In genomic region chr19:2221250-2221831, GRCh38 we compare ENCODE assay signal across 13 cellular contexts. TPM values are rescaled to one million over a fixed set of nuclear protein-coding genes. Genes with fewer than 3 reads are reported as not detected.
DNase-seq lines count a peak whose midpoint lies in the region; ATAC-seq, FAIRE-seq and TF ChIP-seq lines count a peak whose summit lies in the region.
"Had no signal": no experiment of that assay in that cellular context is flagged by ENCODE, and none has a peak within 500 bp of the region (broad histone marks: within the 10 kb centered on the region; RNA-seq: fewer than 3 reads in every experiment).

No MANE protein-coding gene starts in this region.

- H3K36me3 ChIP-seq in SK-N-MC (ENCODE audit: insufficient read depth, low read length) = peaks cover 45% of the 10 kb centered on the region; the same call in 1 of the 2 replicates
- H3K36me3 ChIP-seq: ovary had no signal

- H3K9me3 ChIP-seq in A549 (no peaks in the 10 kb centered on the region), SK-N-MC (ENCODE audit: low read depth, low read length) (no peaks in the 10 kb centered on the region)
- H3K9me3 ChIP-seq: ovary, vagina had no signal

- peak; percentile 22 to 54; a peak in 3 of 6 replicates for ATAC-seq in A549
- no peak for ATAC-seq in esophagus mucosa
- ATAC-seq: activated CD4-positive, CD25-positive, alpha-beta regulatory T cell treated with anti-CD3 and anti-CD28 coated beads, Interleukin-2, amount 50 U/mL, for 24 hours had no signal

- H3K4me3 ChIP-seq in A549 (no peak overlapping the region), SK-N-MC (no peak overlapping the region), foreskin fibroblast (ENCODE audit: low read depth in 1 of 2, low read length in 2 of 2) (no peak overlapping the region)
- H3K4me3 ChIP-seq: ovary, vagina had no signal

- POLR2A ChIA-PET in A549 (lab: Yijun Ruan, JAX) = no interaction called here

- WGBS in A549 (ENCODE audit: missing lambda C conversion rate) = 70% methylated on average over 13 of the region's 20 CpGs

- H3K4me2 ChIP-seq in A549 = 0 out of 3 replicates have a peak overlapping the region, but pooled peaks have one; percentile 12

- peak overlapping the region; percentile 8 to 50; a peak in 4 of 6 replicates for H3K27ac ChIP-seq in A549
- H3K27ac ChIP-seq in SK-N-MC = 0 out of 2 replicates have a peak overlapping the region, but pooled peaks have one; percentile 25
- H3K27ac ChIP-seq: ovary, vagina had no signal

- no peak for TF ChIP-seq EP300 in A549 (IDR thresholded peaks at IDR 0.05)

- CTCF ChIA-PET in A549 (lab: Yijun Ruan, JAX) = interaction anchor here (0.6 to 2.7 kb wide), 5 partner anchors 8 to 80 kb away, joined by 3 to 9 read pairs (median 5); no protein-coding TSS in a partner anchor

- TF ChIP-seq CTCF in A549 (IDR thresholded peaks at IDR 0.05) (no peak), foreskin fibroblast (IDR thresholded peaks at IDR 0.05; ENCODE audit: low read depth, low read length) (no peak)

- no peak overlapping the region for H3K9ac ChIP-seq in SK-N-MC (ENCODE audit: insufficient read length)

- DNase-seq in A549 (ENCODE audit: low read depth in 1 of 2, low spot score in 1 of 2) (peak in 1 of 2 experiments; percentile 30), SK-N-MC (ENCODE audit: low read depth, low spot score) (no peak), foreskin fibroblast (peak; percentile 46 to 53), cerebellar nuclear complex (lab: John Stamatoyannopoulos, UW) (no peak), RCC 7860 (ENCODE audit: low spot score) (no peak)
- DNase-seq: DMS153; NCI-H2029 treated with DMSO at 0.1 percent for 48 hours; ovary; stimulated activated CD4-positive, alpha-beta T cell treated with anti-CD3 and anti-CD28 coated beads, Interleukin-1b, Interleukin-23, amount 100 ng/mL, for 48 hours had no signal

- peaks cover 12% of the 10 kb centered on the region; the same call in 2 of the 3 replicates for H3K4me1 ChIP-seq in A549
- H3K4me1 ChIP-seq: vagina had no signal

- no peak for TF ChIP-seq RAD21 in A549 (conservative IDR thresholded peaks at IDR 0.05 in 1 of 2, IDR thresholded peaks at IDR 0.05 in 1 of 2)

- TF ChIP-seq POLR2A in A549 (IDR thresholded peaks at IDR 0.05; ENCODE audit: low read length) = no peak

- FAIRE-seq in A549 (lab: Jason Lieb, UNC) (no peak), RCC 7860 (lab: Jason Lieb, UNC) (no peak)
- FAIRE-seq: bronchial epithelial cell had no signal

TF ChIP-seq in A549, 52 proteins besides CTCF, POLR2A, EP300 and RAD21:
- TF ChIP-seq HOXA7 (CRISPR knock-in tag; IDR thresholded peaks at IDR 0.05) = no peak
- TF ChIP-seq ZC3H11A (IDR thresholded peaks at IDR 0.05) = no peak
- no peak for TF ChIP-seq RCOR1 (IDR thresholded peaks at IDR 0.05; ENCODE audit: low read depth, low read length)
- no peak for TF ChIP-seq CHD2 (IDR thresholded peaks at IDR 0.05; ENCODE audit: low read length, partially characterized antibody)
- no peak for TF ChIP-seq FOXS1 (CRISPR knock-in tag; IDR thresholded peaks at IDR 0.05)
- no peak for TF ChIP-seq NPAS2 (CRISPR knock-in tag; IDR thresholded peaks at IDR 0.05; ENCODE audit: borderline replicate concordance)
- TF ChIP-seq ATOH8 (CRISPR knock-in tag; IDR thresholded peaks at IDR 0.05; ENCODE audit: low read depth) = no peak
- TF ChIP-seq HES2 (IDR thresholded peaks at IDR 0.05) = no peak
- TF ChIP-seq RNF2 (IDR thresholded peaks at IDR 0.05; ENCODE audit: borderline replicate concordance, low read depth) = no peak
- TF ChIP-seq HMGXB4 (CRISPR knock-in tag; IDR thresholded peaks at IDR 0.05; ENCODE audit: borderline replicate concordance) = no peak

RNA-seq across cellular contexts. Expression of gene PLEKHJ1, which starts 14.8 kb away (rescaled TPM):
- polyA plus RNA-seq in A549 (2011; rRNA removed) (18.3 and 19.9 TPM in 2 replicates), A549 (2017; fragmentation: RNase III; extraction: RNeasy Plus Mini Kit Qiagen cat#74134 plus additional on column Dnase treatment) (32.2 to 34.8 TPM (median 33.9 TPM) in 3 replicates)
- polyA plus RNA-seq in A549 (2012; cell fraction: cytosol; rRNA removed) = 65.1 and 74.2 TPM in 2 replicates
- 85.3 and 87.9 TPM in 2 replicates for polyA plus RNA-seq in A549 (2012; cell fraction: nucleus; rRNA removed)
- 12.6 and 14.9 TPM in 2 replicates for polyA minus RNA-seq in A549 (2011; rRNA and poly(A)+ RNA removed)
- 48.9 TPM for total RNA-seq in esophagus mucosa

RNA-seq across cellular contexts. Expression of gene SF3A2, which starts 15.3 kb away (rescaled TPM):
- 11.9 and 13.5 TPM in 2 replicates for polyA plus RNA-seq in A549 (2011; rRNA removed)
- polyA plus RNA-seq in A549 (2012; cell fraction: cytosol; rRNA removed) = 36.3 and 39.7 TPM in 2 replicates
- polyA plus RNA-seq in A549 (2012; cell fraction: nucleus; rRNA removed) = 125 and 200 TPM in 2 replicates
- polyA plus RNA-seq in A549 (2017; fragmentation: RNase III; extraction: RNeasy Plus Mini Kit Qiagen cat#74134 plus additional on column Dnase treatment) = 62.7 to 73.4 TPM (median 68.2 TPM) in 3 replicates
- 9.3 and 20.9 TPM in 2 replicates for polyA minus RNA-seq in A549 (2011; rRNA and poly(A)+ RNA removed)
- 45.4 TPM for total RNA-seq in esophagus mucosa

RNA-seq across cellular contexts. Expression of gene AMH, which starts 27.8 kb away (rescaled TPM):
- polyA plus RNA-seq in A549 (2011; rRNA removed) = 2.8 and 3.0 TPM in 2 replicates
- polyA plus RNA-seq in A549 (2012; cell fraction: cytosol; rRNA removed) = 13.4 and 19.5 TPM in 2 replicates
- polyA plus RNA-seq in A549 (2012; cell fraction: nucleus; rRNA removed) = 242 and 443 TPM in 2 replicates
- 12.0 to 13.2 TPM (median 12.7 TPM) in 3 replicates for polyA plus RNA-seq in A549 (2017; fragmentation: RNase III; extraction: RNeasy Plus Mini Kit Qiagen cat#74134 plus additional on column Dnase treatment)
- polyA minus RNA-seq in A549 (2011; rRNA and poly(A)+ RNA removed) = 0.45 and 0.63 TPM in 2 replicates
- total RNA-seq in esophagus mucosa = 0.56 TPM

RNA-seq across cellular contexts. Expression of gene JSRP1, which starts 34.9 kb away (rescaled TPM):
- not detected in 2 replicates for polyA plus RNA-seq in A549 (2011; rRNA removed)
- polyA plus RNA-seq in A549 (2012; cell fraction: cytosol; rRNA removed) = not detected in 2 replicates
- polyA plus RNA-seq in A549 (2012; cell fraction: nucleus; rRNA removed) = 0.22 TPM in 1 of 2 replicates, not detected in the other
- polyA plus RNA-seq in A549 (2017; fragmentation: RNase III; extraction: RNeasy Plus Mini Kit Qiagen cat#74134 plus additional on column Dnase treatment) = 0.16 to 0.41 TPM (median 0.32 TPM) in 3 replicates
- polyA minus RNA-seq in A549 (2011; rRNA and poly(A)+ RNA removed) = not detected in 2 replicates
- not detected for total RNA-seq in esophagus mucosa
- total RNA-seq: bronchial epithelial cell, vagina had no signal

RNA-seq across cellular contexts. Expression of gene DOT1L, which starts 57.6 kb away (rescaled TPM):
- 2.7 and 5.0 TPM in 2 replicates for polyA plus RNA-seq in A549 (2011; rRNA removed)
- 8.3 and 9.4 TPM in 2 replicates for polyA plus RNA-seq in A549 (2012; cell fraction: cytosol; rRNA removed)
- 28.8 and 59.9 TPM in 2 replicates for polyA plus RNA-seq in A549 (2012; cell fraction: nucleus; rRNA removed)
- polyA plus RNA-seq in A549 (2017; fragmentation: RNase III; extraction: RNeasy Plus Mini Kit Qiagen cat#74134 plus additional on column Dnase treatment) = 8.3 to 10.2 TPM (median 10.1 TPM) in 3 replicates
- polyA minus RNA-seq in A549 (2011; rRNA and poly(A)+ RNA removed) = 12.3 and 18.9 TPM in 2 replicates
- total RNA-seq in esophagus mucosa = 20.8 TPM

Comparison
In these comparisons a context has a peak if more than half of its experiments do, and no peak if none do; other contexts are left out.
1. DNase-seq: peak in foreskin fibroblast (2 of 2); none in SK-N-MC (single experiment), cerebellar nuclear complex (0 of 2) and RCC 7860 (single experiment).